In the genomic region with DNA sequence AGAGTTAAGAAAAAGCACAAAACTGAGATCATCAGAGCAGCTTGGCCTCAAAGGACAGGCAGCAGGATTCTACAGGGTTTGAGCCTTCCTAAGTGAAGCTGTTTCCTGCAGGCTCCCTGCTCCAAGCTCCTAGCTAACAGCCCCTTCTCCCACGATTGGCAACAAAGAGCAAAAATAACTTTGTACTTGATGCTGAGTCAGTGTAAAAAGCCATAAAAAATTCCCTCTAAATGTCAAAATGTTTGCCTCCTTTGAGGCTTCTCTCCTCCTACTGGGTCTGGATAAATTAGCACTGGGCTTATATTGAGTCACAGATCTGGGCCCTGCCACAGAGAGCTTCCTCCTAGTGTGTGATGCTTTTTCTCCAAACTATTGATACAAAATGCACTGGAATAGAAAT, we compare ENCODE assay signal across 17 cellular contexts.
DNase-seq lines count a peak whose midpoint lies in the region; ATAC-seq and TF ChIP-seq lines count a peak whose summit lies in the region.
"Had no signal": no experiment of that assay in that cellular context is flagged by ENCODE, and none has a peak within 500 bp of the region (broad histone marks: within the 10 kb centered on the region; RNA-seq: fewer than 3 reads in every experiment).

No MANE protein-coding gene starts in this region.

- peaks cover 12% of the 10 kb centered on the region for H3K4me1 Mint-ChIP-seq in CD4-positive, alpha-beta T cell (ENCODE audit: low read depth)
- H3K4me1 Mint-ChIP-seq: memory B cell had no signal

- H3K9me3 Mint-ChIP-seq in CD4-positive, alpha-beta T cell, result no peaks in the 10 kb centered on the region
- H3K9me3 Mint-ChIP-seq: CD8-positive, alpha-beta memory T cell; effector memory CD8-positive, alpha-beta T cell; GM23338 had no signal

- H3K27ac ChIP-seq in SK-N-MC, result peak overlapping the region; percentile 69; the same call in 1 of the 2 replicates
- H3K27ac ChIP-seq in CD4-positive, alpha-beta T cell (ENCODE audit: low read depth, low read length), result no peak overlapping the region

- DNase-seq in COLO829 (ENCODE audit: low spot score) (peak; percentile 53), SK-N-MC (ENCODE audit: low read depth, low spot score) (peak; percentile 14), foreskin melanocyte (peak; percentile 77), renal cortical epithelial cell (ENCODE audit: low read depth) (peak; percentile 47), midbrain (lab: John Stamatoyannopoulos, UW) (no peak)
- no peak for DNase-seq in CD4-positive, alpha-beta T cell
- DNase-seq: activated CD8-positive, alpha-beta memory T cell treated with anti-CD3 and anti-CD28 coated beads, Interleukin-2, amount 50 U/mL, for 48 hours; CD8-positive, alpha-beta memory T cell; effector memory CD8-positive, alpha-beta T cell; hypothalamus; NCI-H526; stimulated activated CD4-positive, alpha-beta T cell treated with anti-CD3 and anti-CD28 coated beads, Interleukin-4, amount 100 ng/mL, for 1 hour; stimulated activated naive CD4-positive, alpha-beta T cell treated with Interleukin-2 at 50 U/mL for 16 hours had no signal

- H3K27me3 ChIP-seq in CD4-positive, alpha-beta T cell (ENCODE audit: control insufficient read depth, insufficient read depth, low read length), result no peaks in the 10 kb centered on the region

- H3K36me3 ChIP-seq in SK-N-MC (ENCODE audit: insufficient read depth, low read length), result no peaks in the 10 kb centered on the region

- POLR2A ChIA-PET in CD4-positive, alpha-beta T cell (lab: Charles Lee), result no interaction called here

- H3K9ac ChIP-seq in SK-N-MC (ENCODE audit: insufficient read length), result peak overlapping the region; percentile 39

- H3K27ac Mint-ChIP-seq in CD4-positive, alpha-beta T cell, result no peak overlapping the region
- H3K27ac Mint-ChIP-seq: CD8-positive, alpha-beta memory T cell; effector memory CD8-positive, alpha-beta T cell; memory B cell had no signal

- ATAC-seq in HG02610 (IDR thresholded peaks at IDR 0.05; ENCODE audit: unreplicated experiment) (no peak), HG02852 (IDR thresholded peaks at IDR 0.05; ENCODE audit: unreplicated experiment) (no peak)
- ATAC-seq in CD4-positive, alpha-beta T cell (ENCODE audit: poor library complexity), result no peak
- ATAC-seq: effector memory CD8-positive, alpha-beta T cell; GM23338 had no signal

- H3K27me3 Mint-ChIP-seq in CD4-positive, alpha-beta T cell, result no peaks in the 10 kb centered on the region
- H3K27me3 Mint-ChIP-seq: CD8-positive, alpha-beta memory T cell; effector memory CD8-positive, alpha-beta T cell; memory B cell had no signal

- peaks cover 5% of the 10 kb centered on the region for H3K36me3 Mint-ChIP-seq in CD4-positive, alpha-beta T cell (ENCODE audit: low read depth)

- intact Hi-C loops in CD4-positive, alpha-beta T cell (cut with DNase I, micrococcal nuclease), result no loop called here

- CTCF ChIA-PET in CD4-positive, alpha-beta T cell (lab: Charles Lee), result no interaction called here

- TF ChIP-seq CTCF in CD4-positive, alpha-beta T cell (IDR thresholded peaks at IDR 0.05), result no peak

- no peak overlapping the region for H3K4me3 ChIP-seq in SK-N-MC
- H3K4me3 ChIP-seq: GM23338 had no signal

- H3K4me3 Mint-ChIP-seq in CD4-positive, alpha-beta T cell, result no peak overlapping the region
- H3K4me3 Mint-ChIP-seq: CD8-positive, alpha-beta memory T cell; effector memory CD8-positive, alpha-beta T cell; GM23338; memory B cell had no signal

- no peaks in the 10 kb centered on the region for H3K9me3 ChIP-seq in SK-N-MC (ENCODE audit: low read depth, low read length)
- no peaks in the 10 kb centered on the region for H3K9me3 ChIP-seq in CD4-positive, alpha-beta T cell (ENCODE audit: control insufficient read depth, low read length)

Comparison
In these comparisons a context has a peak if more than half of its experiments do, and no peak if none do; other contexts are left out.
1. DNase-seq: peak in COLO829 (single experiment), SK-N-MC (single experiment), foreskin melanocyte (single experiment) and renal cortical epithelial cell (single experiment); none in midbrain (single experiment) and CD4-positive, alpha-beta T cell (0 of 10).